ENCODE assay signal across 8 cellular contexts in genomic region chr6:15662246-15663056, GRCh38.
DNase-seq lines count a peak whose midpoint lies in the region; ATAC-seq and TF ChIP-seq lines count a peak whose summit lies in the region.

Gene DTNBP1 (minus strand): TSS chr6:15663028. CDS start chr6:15662869, 159 bp downstream.

- DNase-seq in NCI-H1436 (lab: John Stamatoyannopoulos, UW) (peak; percentile 76), NCI-H1436 treated with DMSO at 0.1 percent for 48 hours (lab: John Stamatoyannopoulos, UW) (no peak), NCI-H146 (lab: John Stamatoyannopoulos, UW) (peak; percentile 87), T47D (ENCODE audit: low read depth in 1 of 2, low spot score in 1 of 2) (peak; percentile 63 to 75), inferior parietal cortex (ENCODE audit: extremely low spot score) (peak; percentile 28)
- DNase-seq in stimulated activated CD4-positive, alpha-beta T cell treated with anti-CD3 and anti-CD28 coated beads, Interleukin-12 subunit alpha, Interleukin-12 subunit beta, amount 100 ng/mL, for 24 hours (ENCODE audit: low read depth in 2 of 2): peak; percentile 74 to 82

- peak within 1 kb of the TSS; percentile 55 for H3K27ac ChIP-seq in VCaP

- in situ Hi-C loops in T47D (cut with HindIII; ENCODE audit: low pct_unique_long_range_greater_than_20kb, low sequenced_read_pairs): no loop called here

- ATAC-seq in HG02678 (IDR thresholded peaks at IDR 0.05; ENCODE audit: unreplicated experiment): peak; percentile 70

- TF ChIP-seq CTCF in VCaP (conservative IDR thresholded peaks at IDR 0.05): no peak
